ENCODE assay signal across 1 cellular context in genomic region chr6:169592558-169592957, GRCh38.
TF ChIP-seq lines count a peak whose summit lies in the region.

No MANE protein-coding gene starts in this region.

TF ChIP-seq in SK-N-SH, 30 proteins besides CTCF, POLR2A, EP300 and RAD21 (continued from another document):
- TF ChIP-seq, protein P1, sequence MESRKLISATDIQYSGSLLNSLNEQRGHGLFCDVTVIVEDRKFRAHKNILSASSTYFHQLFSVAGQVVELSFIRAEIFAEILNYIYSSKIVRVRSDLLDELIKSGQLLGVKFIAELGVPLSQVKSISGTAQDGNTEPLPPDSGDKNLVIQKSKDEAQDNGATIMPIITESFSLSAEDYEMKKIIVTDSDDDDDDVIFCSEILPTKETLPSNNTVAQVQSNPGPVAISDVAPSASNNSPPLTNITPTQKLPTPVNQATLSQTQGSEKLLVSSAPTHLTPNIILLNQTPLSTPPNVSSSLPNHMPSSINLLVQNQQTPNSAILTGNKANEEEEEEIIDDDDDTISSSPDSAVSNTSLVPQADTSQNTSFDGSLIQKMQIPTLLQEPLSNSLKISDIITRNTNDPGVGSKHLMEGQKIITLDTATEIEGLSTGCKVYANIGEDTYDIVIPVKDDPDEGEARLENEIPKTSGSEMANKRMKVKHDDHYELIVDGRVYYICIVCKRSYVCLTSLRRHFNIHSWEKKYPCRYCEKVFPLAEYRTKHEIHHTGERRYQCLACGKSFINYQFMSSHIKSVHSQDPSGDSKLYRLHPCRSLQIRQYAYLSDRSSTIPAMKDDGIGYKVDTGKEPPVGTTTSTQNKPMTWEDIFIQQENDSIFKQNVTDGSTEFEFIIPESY (IDR thresholded peaks at IDR 0.05; ENCODE audit: borderline replicate concordance, low read depth) = no peak; the same call in 1 of the 2 replicates
- TF ChIP-seq NFIC (IDR thresholded peaks at IDR 0.05; ENCODE audit: borderline replicate concordance) = peak; percentile 95
- TF ChIP-seq JUND (IDR thresholded peaks at IDR 0.05) = peak; percentile 78
- no peak for TF ChIP-seq MAX (IDR thresholded peaks at IDR 0.05; ENCODE audit: low read depth)
- TF ChIP-seq FOXJ3 (CRISPR knock-in tag; IDR thresholded peaks at IDR 0.05) = no peak
- TF ChIP-seq IRF3 (IDR thresholded peaks at IDR 0.05; ENCODE audit: low read depth, low read length) = no peak
- peak; percentile 82 for TF ChIP-seq FOXM1 (IDR thresholded peaks at IDR 0.05; ENCODE audit: low read depth)
- TF ChIP-seq POLR2AphosphoS5 (IDR thresholded peaks at IDR 0.05; ENCODE audit: low read depth, low read length) = peak; percentile 58; the same call in 1 of the 2 replicates
- no peak for TF ChIP-seq RCOR1 (IDR thresholded peaks at IDR 0.05; ENCODE audit: low read length)
- TF ChIP-seq RXRA (IDR thresholded peaks at IDR 0.05; ENCODE audit: borderline replicate concordance, low read depth) = no peak
- no peak for TF ChIP-seq USF2 (IDR thresholded peaks at IDR 0.05; ENCODE audit: borderline replicate concordance, low read depth, low read length)
- no peak for TF ChIP-seq RFX5 (IDR thresholded peaks at IDR 0.05; ENCODE audit: low read length)
- TF ChIP-seq PBX3 (IDR thresholded peaks at IDR 0.05) = peak; percentile 81
TF ChIP-seq in SK-N-SH: peak in this region for 9.
